ENCODE assay signal across 8 cellular contexts in genomic region chr6:146857960-146858308, GRCh38.
A peak's percentile ranks its signal among the peaks of the same experiment; 100 is the strongest.
DNase-seq lines count a peak whose midpoint lies in the region; TF ChIP-seq lines count a peak whose summit lies in the region.

No MANE protein-coding gene starts in this region.

- H3K4me3 ChIP-seq in HEK293 (ENCODE audit: low read depth, low read length) (no peak overlapping the region), endocrine pancreas (ENCODE audit: control insufficient read depth, insufficient read depth, low read length) (peak overlapping the region; percentile 86), neuron (ENCODE audit: low read length) (peak overlapping the region; percentile 58)

- no peak for TF ChIP-seq CTCF in GM13976 (IDR thresholded peaks at IDR 0.05; ENCODE audit: borderline replicate concordance, control extremely low read depth, extremely low read depth, insufficient read depth, missing control alignments)
- TF ChIP-seq CTCF in HEK293 (tag by site-specific recombination; IDR thresholded peaks at IDR 0.05): no peak
- TF ChIP-seq CTCF in GM13977 (IDR thresholded peaks at IDR 0.05; ENCODE audit: extremely low read depth, insufficient read depth, missing control alignments): no peak

- H3K27ac ChIP-seq in HEK293 (ENCODE audit: extremely low read depth, low read depth, low read length): no peak overlapping the region

- H3K9me3 ChIP-seq in HEK293 (ENCODE audit: control insufficient read depth, insufficient read depth, low read depth, low read length): no peaks in the 10 kb centered on the region
- no peaks in the 10 kb centered on the region for H3K9me3 ChIP-seq in endocrine pancreas (ENCODE audit: control insufficient read depth, low read length)
- no peaks in the 10 kb centered on the region for H3K9me3 ChIP-seq in neuron (ENCODE audit: low read length)

- DNase-seq in GM13976 (ENCODE audit: low spot score): peak; percentile 20
- DNase-seq in NCI-H774 (lab: John Stamatoyannopoulos, UW): peak; percentile 26
- no peak for DNase-seq in GM13977 (ENCODE audit: low spot score)
- no peak for DNase-seq in NCI-H446 (lab: John Stamatoyannopoulos, UW)
- no peak for DNase-seq in germinal center (ENCODE audit: low spot score)

- in situ Hi-C loops in GM13976 (cut with MboI; ENCODE audit: low sequenced_read_pairs, unreplicated experiment): no loop called here
- in situ Hi-C loops in GM13977 (cut with MboI; ENCODE audit: low pct_unique_long_range_greater_than_20kb, low sequenced_read_pairs, unreplicated experiment): loop anchor here (25.0 kb wide), 1 partner anchor 429 kb away; no protein-coding TSS in a partner anchor

- CTCF ChIA-PET in HEK293 (lab: Yijun Ruan, JAX): interaction anchor here (0.6 to 1.5 kb wide), 11 partner anchors 8 to 1308 kb away, joined by 3 to 6 read pairs (median 3); no protein-coding TSS in a partner anchor

- peak overlapping the region; percentile 86 for H2AFZ ChIP-seq in neuron (ENCODE audit: low read depth, low read length)

- H3K36me3 ChIP-seq in HEK293 (ENCODE audit: control insufficient read depth in 2 of 2, insufficient read depth in 1 of 2, low read length in 2 of 2) (no peaks in the 10 kb centered on the region), endocrine pancreas (ENCODE audit: control insufficient read depth, insufficient read depth, low read length) (no peaks in the 10 kb centered on the region), neuron (ENCODE audit: insufficient read depth, low read length) (no peaks in the 10 kb centered on the region)

- H3K9ac ChIP-seq in endocrine pancreas (ENCODE audit: control insufficient read depth, insufficient read depth, low read length): peak overlapping the region; percentile 67

- H3K27me3 ChIP-seq in endocrine pancreas (ENCODE audit: control insufficient read depth, insufficient read depth, low read length) (no peaks in the 10 kb centered on the region), neuron (ENCODE audit: insufficient read depth, low read length) (peaks cover 3% of the 10 kb centered on the region)

- no peaks in the 10 kb centered on the region for H3K4me1 ChIP-seq in HEK293 (ENCODE audit: control insufficient read depth, insufficient read depth, low read length)
- no peaks in the 10 kb centered on the region for H3K4me1 ChIP-seq in endocrine pancreas (ENCODE audit: control insufficient read depth, insufficient read depth, low read length)
- peaks cover 4% of the 10 kb centered on the region for H3K4me1 ChIP-seq in neuron (ENCODE audit: insufficient read depth, low read length)

- POLR2A ChIA-PET in HEK293 (lab: Yijun Ruan, JAX): no interaction called here

TF ChIP-seq in HEK293, 187 proteins besides CTCF, POLR2A, EP300 and RAD21 (continues in another document):
- peak; percentile 55; the same call in 1 of the 2 replicates for TF ChIP-seq ZNF335 (tag by site-specific recombination; conservative IDR thresholded peaks at IDR 0.05)
- no peak for TF ChIP-seq ZNF266 (tag by site-specific recombination; IDR thresholded peaks at IDR 0.05; ENCODE audit: low read depth)
- TF ChIP-seq ZNF366 (tag by site-specific recombination; conservative IDR thresholded peaks at IDR 0.05): 0 out of 2 replicates have a peak, but pooled peaks have one; percentile 26
- TF ChIP-seq ZNF560 (tag by site-specific recombination; IDR thresholded peaks at IDR 0.05; ENCODE audit: borderline replicate concordance): no peak
- no peak for TF ChIP-seq BCL11B (tag by site-specific recombination; IDR thresholded peaks at IDR 0.05; ENCODE audit: low read depth)
- TF ChIP-seq ZNF146 (tag by site-specific recombination; IDR thresholded peaks at IDR 0.05): no peak
- TF ChIP-seq ZNF707 (tag by site-specific recombination; IDR thresholded peaks at IDR 0.05): no peak
- TF ChIP-seq ZNF133 (tag by site-specific recombination; IDR thresholded peaks at IDR 0.05): no peak
- no peak for TF ChIP-seq ZNF510 (tag by site-specific recombination; IDR thresholded peaks at IDR 0.05; ENCODE audit: insufficient replicate concordance)
- no peak for TF ChIP-seq PRDM10 (tag by site-specific recombination; IDR thresholded peaks at IDR 0.05)
- TF ChIP-seq ZBTB20 (tag by site-specific recombination; IDR thresholded peaks at IDR 0.05): peak; percentile 37; the same call in 1 of the 2 replicates
- 0 out of 2 replicates have a peak, but pooled peaks have one; percentile 8 for TF ChIP-seq ZFP37 (tag by site-specific recombination; IDR thresholded peaks at IDR 0.05)
- TF ChIP-seq ZNF654 (tag by site-specific recombination; IDR thresholded peaks at IDR 0.05; ENCODE audit: low read depth): no peak
- no peak for TF ChIP-seq TCF7L2 (IDR thresholded peaks at IDR 0.05; ENCODE audit: borderline replicate concordance, low read depth, low read length)
- TF ChIP-seq ZIC2 (tag by site-specific recombination; IDR thresholded peaks at IDR 0.05): peak; percentile 52
- TF ChIP-seq ZNF2 (tag by site-specific recombination; IDR thresholded peaks at IDR 0.05): no peak
- TF ChIP-seq ZBTB17 (tag by site-specific recombination; IDR thresholded peaks at IDR 0.05): 0 out of 2 replicates have a peak, but pooled peaks have one; percentile 26
- TF ChIP-seq MYNN (tag by site-specific recombination; IDR thresholded peaks at IDR 0.05; ENCODE audit: borderline replicate concordance): no peak
- TF ChIP-seq PRDM4 (tag by site-specific recombination; IDR thresholded peaks at IDR 0.05): no peak
- no peak for TF ChIP-seq ZSCAN4 (tag by site-specific recombination; IDR thresholded peaks at IDR 0.05)
- no peak for TF ChIP-seq ZNF16 (tag by site-specific recombination; IDR thresholded peaks at IDR 0.05; ENCODE audit: low read depth)
- no peak for TF ChIP-seq GLI4 (tag by site-specific recombination; IDR thresholded peaks at IDR 0.05)

Comparison
In these comparisons a context has a peak if more than half of its experiments do, and no peak if none do; other contexts are left out.
1. DNase-seq: peak in GM13976 (single experiment) and NCI-H774 (single experiment); none in GM13977 (single experiment), NCI-H446 (0 of 2) and germinal center (single experiment).